ENCODE assay signal across 18 cellular contexts in the genomic region with DNA sequence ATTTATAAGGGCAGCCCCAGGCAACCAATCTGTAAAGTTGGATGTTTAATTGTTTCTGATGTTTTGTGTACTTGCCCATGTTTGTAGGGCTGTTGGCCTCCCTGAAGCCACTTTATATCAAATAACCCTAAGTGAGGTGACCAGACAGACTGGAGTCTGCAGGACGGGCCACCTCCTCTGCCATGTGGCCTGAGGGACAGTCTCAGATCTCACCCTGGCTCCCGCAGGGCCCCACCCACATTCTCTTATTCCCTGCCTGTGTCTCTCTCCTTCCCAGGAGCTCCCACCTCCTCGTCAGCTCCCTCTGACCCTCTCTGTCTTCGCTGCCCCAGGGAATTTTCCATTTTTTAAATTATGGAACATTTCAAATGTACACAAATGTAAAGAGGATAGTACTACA. TPM values are rescaled to one million over a fixed set of nuclear protein-coding genes. Genes with fewer than 3 reads are reported as not detected.
A peak's percentile ranks its signal among the peaks of the same experiment; 100 is the strongest.
DNase-seq lines count a peak whose midpoint lies in the region; ATAC-seq, FAIRE-seq and TF ChIP-seq lines count a peak whose summit lies in the region.
"Had no signal": no experiment of that assay in that cellular context is flagged by ENCODE, and none has a peak within 500 bp of the region (broad histone marks: within the 10 kb centered on the region; RNA-seq: fewer than 3 reads in every experiment).

No MANE protein-coding gene starts in this region.

- no peak overlapping the region for H3K4me3 ChIP-seq in K562
- H3K4me3 ChIP-seq in coronary artery = no peak overlapping the region
- no peak overlapping the region for H3K4me3 ChIP-seq in gastrocnemius medialis
- H3K4me3 ChIP-seq: A549, GM12878, GM23338 had no signal

- no peaks in the 10 kb centered on the region for H3K79me2 ChIP-seq in K562 (ENCODE audit: control insufficient read depth, insufficient read depth, low read length)

- no peak for TF ChIP-seq EP300 in K562 (IDR thresholded peaks at IDR 0.05; ENCODE audit: low read length)

- no peaks in the 10 kb centered on the region; a peak in 1 of 5 replicates for H3K4me1 ChIP-seq in K562 (replicated peaks in 1 of 2; ENCODE audit: control insufficient read depth in 2 of 2, insufficient read depth in 2 of 2, low read length in 2 of 2)
- H3K4me1 ChIP-seq in gastrocnemius medialis = peaks cover 41 to 64% of the 10 kb centered on the region in 2 donors
- H3K4me1 ChIP-seq: A549 had no signal

- H3K27ac ChIP-seq in K562 (ENCODE audit: extremely low read depth, low read depth, low read length) = no peak overlapping the region
- H3K27ac ChIP-seq in coronary artery = no peak overlapping the region
- peak overlapping the region; percentile 79 to 100 (median 90) for H3K27ac ChIP-seq in gastrocnemius medialis
- H3K27ac ChIP-seq: A549, C4-2B, HL-60 had no signal

- DNase-seq in K562 (ENCODE audit: extremely low read depth in 1 of 4, low spot score in 3 of 4) (no peak), coronary artery (ENCODE audit: low spot score) (peak; percentile 43), left kidney (ENCODE audit: low read depth, low spot score) (peak; percentile 19), gastrocnemius medialis (peak in 1 of 2 donors; percentile 79)
- DNase-seq: BE2C; CD4-positive, alpha-beta memory T cell; DMS79; H7 had no signal

- peak; percentile 33; the same call in 2 of the 3 replicates for ATAC-seq in K562
- ATAC-seq in gastrocnemius medialis = peak; percentile 64 to 69
- no peak for ATAC-seq in HG02970 (IDR thresholded peaks at IDR 0.05; ENCODE audit: low FRiP score, unreplicated experiment)
- ATAC-seq in HG03025 (IDR thresholded peaks at IDR 0.05; ENCODE audit: low FRiP score, unreplicated experiment) = no peak
- ATAC-seq: A549, GM12878 had no signal

- no peak overlapping the region for H3K9ac ChIP-seq in K562 (ENCODE audit: insufficient read depth in 1 of 2, low read depth in 2 of 2, low read length in 2 of 2)

- CTCF ChIA-PET in K562 (lab: Yijun Ruan, JAX; ENCODE audit: low intra/inter-chr PET ratio) = no interaction called here

- peak overlapping the region; percentile 30; the same call in 1 of the 2 replicates for H2AFZ ChIP-seq in K562 (ENCODE audit: low read depth, low read length)
- H2AFZ ChIP-seq: GM23338 had no signal

- no peaks in the 10 kb centered on the region for H3K9me3 ChIP-seq in K562 (replicated peaks; ENCODE audit: control insufficient read depth, insufficient read depth, low read depth, low read length)
- H3K9me3 ChIP-seq in gastrocnemius medialis = no peaks in the 10 kb centered on the region
- H3K9me3 ChIP-seq: A549, BE2C had no signal

- H3K36me3 ChIP-seq in K562 (ENCODE audit: control insufficient read depth, insufficient read depth, low read length) = no peaks in the 10 kb centered on the region
- no peaks in the 10 kb centered on the region for H3K36me3 ChIP-seq in gastrocnemius medialis
- H3K36me3 ChIP-seq: BE2C had no signal

- TF ChIP-seq RAD21 in K562 (CRISPR knock-in tag; conservative IDR thresholded peaks at IDR 0.05 in 1 of 2, IDR thresholded peaks at IDR 0.05 in 1 of 2) = no peak

- no peaks in the 10 kb centered on the region for H4K20me1 ChIP-seq in K562 (replicated peaks; ENCODE audit: control insufficient read depth, insufficient read depth, low read length)

- in situ Hi-C loops in K562 (cut with MboI) (no loop called here), gastrocnemius medialis (cut with MboI; ENCODE audit: low sequenced_read_pairs in 4 of 4) (no loop called here)

- POLR2A ChIA-PET in K562 (lab: Yijun Ruan, JAX) = interaction anchor here (1.0 kb wide), 1 partner anchor 11 kb away, joined by 3 read pairs; no protein-coding TSS in a partner anchor

- H3K27me3 ChIP-seq in K562 (ENCODE audit: control insufficient read depth in 2 of 2, insufficient read depth in 2 of 2, low read length in 2 of 2) = no peaks in the 10 kb centered on the region
- no peaks in the 10 kb centered on the region for H3K27me3 ChIP-seq in gastrocnemius medialis
- H3K27me3 ChIP-seq: BE2C had no signal

- no peak for FAIRE-seq in K562 (lab: Jason Lieb, UNC)
- FAIRE-seq: A549, GM12878, GM18507 had no signal

- H3K9me1 ChIP-seq in K562 (ENCODE audit: control insufficient read depth, insufficient read depth, low read length) = no peaks in the 10 kb centered on the region

- 21% methylated on average over 4 of the region's 4 CpGs for WGBS in K562 (ENCODE audit: insufficient coverage, low coverage, missing lambda C conversion rate)

- H3K4me2 ChIP-seq in K562 (ENCODE audit: insufficient read depth, low read length) = no peak overlapping the region
- H3K4me2 ChIP-seq: A549, GM23338 had no signal

- no peak for TF ChIP-seq POLR2A in K562 (conservative IDR thresholded peaks at IDR 0.05)
- TF ChIP-seq POLR2A in gastrocnemius medialis (IDR thresholded peaks at IDR 0.05) = no peak

- intact Hi-C loops in K562 (cut with micrococcal nuclease) (no loop called here), gastrocnemius medialis (cut with DNase I; ENCODE audit: low total_unique reads) (no loop called here)

- no TSS peak for BruUV-seq in K562 (replicated peaks; lab: Mats Ljungman, UMichigan)

- no peak for TF ChIP-seq CTCF in K562 (IDR thresholded peaks at IDR 0.05 in 2 of 3, conservative IDR thresholded peaks at IDR 0.05 in 1 of 3; ENCODE audit: insufficient read depth in 2 of 3, low read depth in 1 of 3, low read length in 3 of 3)
- no peak for TF ChIP-seq CTCF in coronary artery (IDR thresholded peaks at IDR 0.05)
- TF ChIP-seq CTCF in gastrocnemius medialis (IDR thresholded peaks at IDR 0.05 in 4 of 5, conservative IDR thresholded peaks at IDR 0.05 in 1 of 5) = no peak

TF ChIP-seq in K562, 482 proteins besides CTCF, POLR2A, EP300 and RAD21:
- no peak for TF ChIP-seq SOX6 (IDR thresholded peaks at IDR 0.05)
- TF ChIP-seq STAT5B (CRISPR knock-in tag; IDR thresholded peaks at IDR 0.05) = no peak
- TF ChIP-seq FOXP1 (CRISPR knock-in tag; IDR thresholded peaks at IDR 0.05) = no peak
- no peak for TF ChIP-seq ZKSCAN3 (CRISPR knock-in tag; IDR thresholded peaks at IDR 0.05)
- no peak for TF ChIP-seq CCNT2 (IDR thresholded peaks at IDR 0.05; ENCODE audit: borderline replicate concordance, extremely low read depth, insufficient read length, low read depth, low read length)
- no peak for TF ChIP-seq CBX5 (IDR thresholded peaks at IDR 0.05; ENCODE audit: borderline replicate concordance, low read depth)

RNA-seq across cellular contexts. Expression of gene C10orf71, which starts 9.5 kb away (rescaled TPM):
- total RNA-seq in K562 (2011; cell fraction: chromatin; rRNA removed; ENCODE audit: low replicate concordance) = 9.0 and 13.8 TPM in 2 replicates
- total RNA-seq in K562 (2011; cell fraction: nucleolus; rRNA removed) = 5.0 and 7.8 TPM in 2 replicates
- total RNA-seq in K562 (2011; cell fraction: nucleoplasm; rRNA removed) = 6.0 and 7.1 TPM in 2 replicates
- 1.1 and 1.7 TPM in 2 replicates for total RNA-seq in K562 (2014; rRNA removed)
- total RNA-seq in K562 (2014; rRNA removed; fragmentation: Illumina TruSeq; extraction: Trizol) = 1.7 and 2.2 TPM in 2 replicates
- 1.5 and 2.4 TPM in 2 replicates for total RNA-seq in K562 (2015; rRNA removed; fragmentation: Illumina TruSeq; extraction: Trizol)
- total RNA-seq in K562 (2021) = 4.5 and 4.9 TPM in 2 replicates
- 0.89 and 1.0 TPM in 2 replicates for polyA plus RNA-seq in K562 (2011; rRNA removed)
- polyA plus RNA-seq in K562 (2011; cell fraction: cytosol; rRNA removed) = 0.71 and 1.0 TPM in 2 replicates
- 2.5 and 5.7 TPM in 2 replicates for polyA plus RNA-seq in K562 (2011; cell fraction: nucleus; rRNA removed)
- 2.2 TPM in 2 replicates for polyA plus RNA-seq in K562 (2012)
- 2.1 and 2.5 TPM in 2 replicates for polyA plus RNA-seq in K562 (2014; fragmentation: Illumina TruSeq; extraction: Trizol)
- under 1 TPM; 0.06 to 0.30 TPM for polyA plus RNA-seq in K562 (2014; fragmentation: Nextera tagmentation; extraction: Ambion mirVana)
- polyA plus RNA-seq in K562 (2014; rRNA removed) = 1.1 and 1.3 TPM in 2 replicates
- 3.6 TPM in 2 replicates for polyA minus RNA-seq in K562 (2011; rRNA and poly(A)+ RNA removed)
- polyA minus RNA-seq in K562 (2011; cell fraction: cytosol; rRNA and poly(A)+ RNA removed) = 2.8 and 3.1 TPM in 2 replicates
- polyA minus RNA-seq in K562 (2011; cell fraction: nucleus; rRNA and poly(A)+ RNA removed) = 5.8 and 7.6 TPM in 2 replicates
- 100 to 1,000 TPM in 1 of 4 donors, 10 to 100 TPM in 3; 26.5 to 208 (median 69.6) TPM for total RNA-seq in gastrocnemius medialis
- total RNA-seq: CD4-positive, alpha-beta memory T cell; G401; GM12878; GM23338; H7 had no signal
- polyA plus RNA-seq: A549; AG04450; CD4-positive, alpha-beta memory T cell; GM12878; GM23338 had no signal

Comparison
In these comparisons a context has a peak if more than half of its experiments do, and no peak if none do; other contexts are left out.
1. ATAC-seq: peak in K562 (single experiment) and gastrocnemius medialis (2 of 2); none in HG02970 (single experiment) and HG03025 (single experiment).
2. DNase-seq: peak in coronary artery (single experiment) and left kidney (single experiment); none in K562 (0 of 4).
3. H3K27ac ChIP-seq: peak in gastrocnemius medialis (4 of 4); none in K562 (single experiment) and coronary artery (0 of 2).